8 cellular contexts compared by ENCODE assay signal in genomic region chr21:15063821-15064575, GRCh38.
DNase-seq lines count a peak whose midpoint lies in the region; ATAC-seq lines count a peak whose summit lies in the region.

No MANE protein-coding gene starts in this region.

- ATAC-seq in HG02678 (IDR thresholded peaks at IDR 0.05; ENCODE audit: unreplicated experiment): peak; percentile 4

- DNase-seq in DMS 273 (lab: John Stamatoyannopoulos, UW; ENCODE audit: unreplicated experiment) (peak; percentile 70), DMS 273 treated with DMSO at 0.1 percent for 48 hours (lab: John Stamatoyannopoulos, UW) (no peak), RKO (ENCODE audit: low spot score) (peak; percentile 34), kidney tubule cell (ENCODE audit: low spot score) (peak; percentile 64)
- DNase-seq in stimulated activated CD4-positive, alpha-beta T cell treated with anti-CD3 and anti-CD28 coated beads, Interleukin-1b, Interleukin-23, amount 100 ng/mL, for 48 hours: peak; percentile 3
- no peak for DNase-seq in activated CD4-positive, CD25-positive, alpha-beta regulatory T cell (lab: John Stamatoyannopoulos, UW)

- peak overlapping the region; percentile 72 for H3K27ac ChIP-seq in cingulate gyrus (ENCODE audit: low read depth, low read length)

Comparison
In these comparisons a context has a peak if more than half of its experiments do, and no peak if none do; other contexts are left out.
1. DNase-seq: peak in DMS 273 (single experiment), RKO (single experiment), kidney tubule cell (single experiment) and stimulated activated CD4-positive, alpha-beta T cell treated with anti-CD3 and anti-CD28 coated beads, Interleukin-1b, Interleukin-23, amount 100 ng/mL, for 48 hours (single experiment); none in DMS 273 treated with DMSO at 0.1 percent for 48 hours (single experiment) and activated CD4-positive, CD25-positive, alpha-beta regulatory T cell (0 of 4).